ENCODE assay signal across 30 cellular contexts in the genomic region with DNA sequence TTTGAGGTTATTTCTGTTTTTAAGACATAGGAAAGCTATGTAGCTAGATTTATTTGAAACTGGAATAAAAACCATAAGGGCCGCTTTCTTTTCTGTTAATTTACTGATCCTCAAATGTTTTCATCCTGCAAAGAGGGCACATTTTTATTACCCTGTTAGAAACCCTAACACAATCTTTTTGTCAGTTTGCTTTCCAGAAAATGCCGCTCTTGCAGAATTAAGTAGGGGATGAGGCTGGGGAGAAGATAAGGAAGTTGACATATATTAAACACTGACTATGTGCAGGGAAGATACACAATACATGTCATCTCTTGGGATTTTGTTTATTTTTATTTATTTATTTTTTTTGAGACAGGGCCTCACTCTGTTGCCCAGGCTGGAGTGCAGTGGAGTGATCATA. TPM values are rescaled to one million over a fixed set of nuclear protein-coding genes. Genes with fewer than 3 reads are reported as not detected.
"Had no signal": no experiment of that assay in that cellular context is flagged by ENCODE, and none has a peak within 500 bp of the region (broad histone marks: within the 10 kb centered on the region; RNA-seq: fewer than 3 reads in every experiment).

No MANE protein-coding gene starts in this region.

- ATAC-seq: effector memory CD8-positive, alpha-beta T cell; esophagus mucosa; gastrocnemius medialis; heart right ventricle; left cardiac atrium; left lung; left ventricle myocardium superior; lower lobe of right lung; mucosa of descending colon had no signal

- H3K27ac ChIP-seq: colonic mucosa, epithelial cell of prostate, esophagus squamous epithelium, gastrocnemius medialis, heart right ventricle, left lung, lower lobe of right lung had no signal

- H3K9me3 ChIP-seq: colonic mucosa, esophagus squamous epithelium, gastrocnemius medialis, left lung, lower lobe of right lung, mucosa of descending colon had no signal

- H3K27ac Mint-ChIP-seq: dendritic cell treated with granulocyte-macrophage colony-stimulating factor and Interleukin-4, amounts not matched to agents 40 ng/mL and 50 ng/mL, for 4 days; effector memory CD8-positive, alpha-beta T cell; endodermal cell had no signal

- H3K36me3 ChIP-seq: colonic mucosa, gastrocnemius medialis, heart right ventricle, left lung, lower lobe of right lung had no signal

- FAIRE-seq: endometrium, islet of Langerhans, keratinocyte had no signal

- H3K27me3 Mint-ChIP-seq: dendritic cell treated with granulocyte-macrophage colony-stimulating factor and Interleukin-4, amounts not matched to agents 40 ng/mL and 50 ng/mL, for 4 days had no signal

- H3K4me3 ChIP-seq: colonic mucosa, esophagus squamous epithelium, gastrocnemius medialis, heart right ventricle, left lung, lower lobe of right lung, mucosa of descending colon had no signal

- DNase-seq: colonic mucosa; cortex of kidney; effector CD8-positive, alpha-beta T cell; effector memory CD8-positive, alpha-beta T cell; erythroblast; esophagus squamous epithelium; foreskin fibroblast; foreskin melanocyte; gastrocnemius medialis; glutamatergic neuron; head of caudate nucleus; heart right ventricle; hippocampal formation; left cardiac atrium; left lung; left ventricle myocardium superior; lower lobe of right lung; mesenchymal stem cell; mucosa of descending colon had no signal

- H3K9me3 Mint-ChIP-seq: effector memory CD8-positive, alpha-beta T cell had no signal

- H3K4me1 Mint-ChIP-seq: endodermal cell, mesothelial cell of epicardium had no signal

- H3K4me1 ChIP-seq: colonic mucosa, esophagus squamous epithelium, gastrocnemius medialis, heart right ventricle, left lung, lower lobe of right lung had no signal

- H3K4me3 Mint-ChIP-seq: dendritic cell treated with granulocyte-macrophage colony-stimulating factor and Interleukin-4, amounts not matched to agents 40 ng/mL and 50 ng/mL, for 4 days; effector memory CD8-positive, alpha-beta T cell; endodermal cell; mesothelial cell of epicardium had no signal

- H3K27me3 ChIP-seq: colonic mucosa, esophagus squamous epithelium, left lung had no signal

RNA-seq across cellular contexts. Expression of gene USP43, which starts 15.7 kb away (rescaled TPM):
- total RNA-seq: heart right ventricle, lung microvascular endothelial cell, mesenteric fat pad, myocyte had no signal
